Comparison of ENCODE assay signal across 16 cellular contexts in the genomic region with DNA sequence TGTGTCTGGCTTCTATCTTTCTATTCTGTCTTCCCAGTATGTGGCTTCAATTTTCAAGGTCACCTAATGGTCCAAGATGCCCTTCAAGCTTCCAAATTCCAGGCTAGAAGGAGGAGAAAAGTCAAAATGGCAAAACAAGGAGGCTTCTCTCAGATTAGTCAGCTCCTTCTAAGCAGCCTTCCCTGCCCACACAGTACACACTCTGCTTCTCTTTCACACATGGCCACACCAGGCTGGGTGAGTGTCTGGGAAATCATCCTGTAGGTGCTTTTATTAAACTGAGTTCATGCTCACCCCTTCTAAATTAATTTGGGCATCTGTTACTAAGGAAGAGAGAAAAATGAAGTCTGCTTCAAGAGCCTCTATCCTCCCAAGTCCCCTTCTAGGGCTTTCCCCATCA.
A peak's percentile ranks its signal among the peaks of the same experiment; 100 is the strongest.
DNase-seq lines count a peak whose midpoint lies in the region; ATAC-seq and TF ChIP-seq lines count a peak whose summit lies in the region.
"Had no signal": no experiment of that assay in that cellular context is flagged by ENCODE, and none has a peak within 500 bp of the region (broad histone marks: within the 10 kb centered on the region; RNA-seq: fewer than 3 reads in every experiment).

No MANE protein-coding gene starts in this region.

- peaks cover 24 to 33% (median 31%) of the 10 kb centered on the region in 10 experiments for H3K4me1 ChIP-seq in BLaER1 treated with 17β-estradiol and CSF1 and Interleukin-3, amounts not matched to agents 10 nM and 100 nM
- H3K4me1 ChIP-seq in IMR-90 (ENCODE audit: control insufficient read depth, insufficient read depth, low read length) (peaks cover 32% of the 10 kb centered on the region), endodermal cell (ENCODE audit: control insufficient read depth, insufficient read depth, low read length) (no peaks in the 10 kb centered on the region), mesenchymal stem cell (ENCODE audit: control insufficient read depth, insufficient read depth, low read depth, low read length) (no peaks in the 10 kb centered on the region)

- H3K4me2 ChIP-seq in BLaER1 treated with 17β-estradiol and CSF1 and Interleukin-3, amounts not matched to agents 10 nM and 100 nM, result peak overlapping the region; percentile 40 to 67 (median 56); a peak in 21 of 22 replicates
- H3K4me2 ChIP-seq in IMR-90 (ENCODE audit: low read depth, low read length), result no peak overlapping the region
- no peak overlapping the region for H3K4me2 ChIP-seq in mesenchymal stem cell (ENCODE audit: low read length, poor library complexity, severe bottlenecking)

- TF ChIP-seq POLR2A in IMR-90 (IDR thresholded peaks at IDR 0.05; ENCODE audit: low read depth, low read length), result no peak

- no peak overlapping the region; the same call in 1 of the 2 replicates for H4K5ac ChIP-seq in IMR-90 (ENCODE audit: low read depth, low read length)

- no peak overlapping the region for H3K4me3 Mint-ChIP-seq in endodermal cell
- no peak overlapping the region for H3K4me3 Mint-ChIP-seq in stimulated activated naive B cell treated with anti-CD40 and anti-IgM and Interleukin-4, amounts not matched to agents 10 μg/mL and 1 μg/mL and 100 μg/mL, for 72 hours
- H3K4me3 Mint-ChIP-seq: CD4-positive, alpha-beta memory T cell had no signal

- no peak for TF ChIP-seq RAD21 in IMR-90 (IDR thresholded peaks at IDR 0.05; ENCODE audit: low read length)

- H3K27me3 Mint-ChIP-seq in endodermal cell (ENCODE audit: insufficient read depth), result peaks cover 18% of the 10 kb centered on the region
- peaks cover 5 to 12% of the 10 kb centered on the region in 2 donors for H3K27me3 Mint-ChIP-seq in stimulated activated naive B cell treated with anti-CD40 and anti-IgM and Interleukin-4, amounts not matched to agents 10 μg/mL and 1 μg/mL and 100 μg/mL, for 72 hours

- peak; percentile 45; the same call in 1 of the 2 replicates for ATAC-seq in IMR-90 (ENCODE audit: low read depth)
- ATAC-seq in stimulated activated naive B cell treated with anti-CD40 and anti-IgM and Interleukin-4, amounts not matched to agents 10 μg/mL and 1 μg/mL and 100 μg/mL, for 72 hours (replicated peaks), result peak; percentile 58 to 61
- ATAC-seq in GM19035 (IDR thresholded peaks at IDR 0.05; ENCODE audit: unreplicated experiment), result no peak
- ATAC-seq: HepG2 had no signal

- H3K79me1 ChIP-seq in IMR-90 (ENCODE audit: low read depth in 1 of 2, low read length in 2 of 2), result 0 out of 4 replicates have a peak, but pooled peaks cover 0 to 4% of the 10 kb centered on the region in 2 experiments
- H3K79me1 ChIP-seq in mesenchymal stem cell (replicated peaks; ENCODE audit: low read length, poor library complexity, severe bottlenecking), result no peaks in the 10 kb centered on the region

- H3K27ac ChIP-seq in BLaER1 treated with 17β-estradiol and CSF1 and Interleukin-3, amounts not matched to agents 10 nM and 100 nM, result peak overlapping the region in 8 of 11 experiments; percentile 18 to 54 (median 44); a peak in 13 of 22 replicates
- H3K27ac ChIP-seq in IMR-90 (ENCODE audit: insufficient read depth, low read length) (no peak overlapping the region), endodermal cell (ENCODE audit: low read depth, low read length) (no peak overlapping the region), mesenchymal stem cell (ENCODE audit: low read length, poor library complexity, severe bottlenecking) (no peak overlapping the region)
- H3K27ac ChIP-seq: C4-2B, GM23248 had no signal

- H4K91ac ChIP-seq in IMR-90 (ENCODE audit: insufficient read depth, low read depth, low read length), result no peak overlapping the region
- no peak overlapping the region for H4K91ac ChIP-seq in mesenchymal stem cell (ENCODE audit: low read length)

- peak overlapping the region; percentile 16; the same call in 1 of the 2 replicates for H2BK120ac ChIP-seq in IMR-90 (ENCODE audit: low read depth, low read length)
- no peak overlapping the region for H2BK120ac ChIP-seq in mesenchymal stem cell (ENCODE audit: low read depth, low read length)

- CTCF ChIA-PET in IMR-90 (lab: Yijun Ruan, JAX), result no interaction called here

- no peak overlapping the region for H2BK20ac ChIP-seq in IMR-90 (ENCODE audit: low read depth, low read length)

- no peaks in the 10 kb centered on the region for H3K9me3 Mint-ChIP-seq in endodermal cell
- no peaks in the 10 kb centered on the region for H3K9me3 Mint-ChIP-seq in stimulated activated naive B cell treated with anti-CD40 and anti-IgM and Interleukin-4, amounts not matched to agents 10 μg/mL and 1 μg/mL and 100 μg/mL, for 72 hours

- H3K9me1 ChIP-seq in IMR-90 (ENCODE audit: insufficient read depth, low read length), result peaks cover 21% of the 10 kb centered on the region

- H3K23ac ChIP-seq in IMR-90 (ENCODE audit: low read depth, low read length) (no peak overlapping the region), mesenchymal stem cell (ENCODE audit: low read length in 2 of 2) (no peak overlapping the region)

- H3K9ac ChIP-seq in BLaER1 treated with 17β-estradiol and CSF1 and Interleukin-3, amounts not matched to agents 10 nM and 100 nM, result no peak overlapping the region
- H3K9ac ChIP-seq in IMR-90 (ENCODE audit: low read depth, low read length) (no peak overlapping the region), endodermal cell (ENCODE audit: extremely low read depth, low read length, poor library complexity, severe bottlenecking) (no peak overlapping the region), mesenchymal stem cell (ENCODE audit: low read length) (no peak overlapping the region)
- H3K9ac ChIP-seq: GM23248 had no signal

- in situ Hi-C loops in IMR-90 (cut with MboI; ENCODE audit: low sequenced_read_pairs) (no loop called here), GM13976 (cut with MboI; ENCODE audit: low sequenced_read_pairs, unreplicated experiment) (no loop called here)

- H3K14ac ChIP-seq in IMR-90 (replicated peaks; ENCODE audit: low read depth, low read length) (no peak overlapping the region), mesenchymal stem cell (ENCODE audit: low read length in 2 of 2) (no peak overlapping the region)

- no peak overlapping the region for H3K27ac Mint-ChIP-seq in endodermal cell
- no peak overlapping the region for H3K27ac Mint-ChIP-seq in stimulated activated naive B cell treated with anti-CD40 and anti-IgM and Interleukin-4, amounts not matched to agents 10 μg/mL and 1 μg/mL and 100 μg/mL, for 72 hours

- no peak overlapping the region for H2BK15ac ChIP-seq in IMR-90 (ENCODE audit: low read depth, low read length)
- H2BK15ac ChIP-seq in mesenchymal stem cell (ENCODE audit: low read depth, poor library complexity, severe bottlenecking), result no peak overlapping the region

- POLR2A ChIA-PET in IMR-90 (lab: Charles Lee; ENCODE audit: unreplicated experiment), result no interaction called here

- BruUV-seq in IMR-90 (replicated peaks; lab: Mats Ljungman, UMichigan), result no TSS peak

- H2BK12ac ChIP-seq in mesenchymal stem cell (ENCODE audit: low read length in 2 of 2), result no peak overlapping the region

- H2AK5ac ChIP-seq in IMR-90 (ENCODE audit: low read depth, low read length) (no peak overlapping the region), mesenchymal stem cell (ENCODE audit: low read length, severe bottlenecking) (no peak overlapping the region)

- H3K9me3 ChIP-seq in BLaER1 treated with 17β-estradiol and CSF1 and Interleukin-3, amounts not matched to agents 10 nM and 100 nM (replicated peaks in 1 of 11), result peaks cover 0 to 8% (median 0%) of the 10 kb centered on the region in 11 experiments; a peak in 1 of 22 replicates
- no peaks in the 10 kb centered on the region for H3K9me3 ChIP-seq in IMR-90 (ENCODE audit: control insufficient read depth, insufficient read depth, low read length)
- no peaks in the 10 kb centered on the region for H3K9me3 ChIP-seq in endodermal cell (ENCODE audit: control insufficient read depth, low read length)
- H3K9me3 ChIP-seq in mesenchymal stem cell (ENCODE audit: control insufficient read depth, low read length), result no peaks in the 10 kb centered on the region

- peak overlapping the region; percentile 75 for H3K18ac ChIP-seq in IMR-90 (ENCODE audit: low read depth, low read length)
- no peak overlapping the region for H3K18ac ChIP-seq in mesenchymal stem cell (ENCODE audit: low read depth in 1 of 2, low read length in 2 of 2)

- dilution Hi-C loops in IMR-90 (cut with HindIII; ENCODE audit: low sequenced_read_pairs, unreplicated experiment), result no loop called here

- no peaks in the 10 kb centered on the region; a peak in 1 of 22 replicates for H4K20me1 ChIP-seq in BLaER1 treated with 17β-estradiol and CSF1 and Interleukin-3, amounts not matched to agents 10 nM and 100 nM
- no peaks in the 10 kb centered on the region for H4K20me1 ChIP-seq in IMR-90 (ENCODE audit: insufficient read depth, low read length)

- H2AFZ ChIP-seq in IMR-90 (replicated peaks; ENCODE audit: low read length, poor library complexity) (no peak overlapping the region), mesenchymal stem cell (ENCODE audit: low read depth, low read length) (no peak overlapping the region)
- H2AFZ ChIP-seq: GM23248 had no signal

- DNase-seq in IMR-90, result peak; percentile 16
- DNase-seq in endodermal cell, result peak; percentile 6
- DNase-seq in stimulated activated naive B cell treated with anti-CD40 and anti-IgM and Interleukin-4, amounts not matched to agents 10 μg/mL and 1 μg/mL and 100 μg/mL, for 72 hours, result no peak
- no peak for DNase-seq in NCI-H526 (lab: John Stamatoyannopoulos, UW)
- no peak for DNase-seq in GM13976 (ENCODE audit: low spot score)
- DNase-seq in mesenchymal stem cell, result no peak
- DNase-seq: ACHN; CD4-positive, alpha-beta memory T cell; DMS79 treated with DMSO at 0.1 percent for 48 hours; GDM1; GM23248; H7 had no signal

- intact Hi-C loops in IMR-90 (cut with micrococcal nuclease), result no loop called here

- H4K8ac ChIP-seq in IMR-90 (ENCODE audit: low read depth in 2 of 2, low read length in 2 of 2), result 0 out of 4 replicates have a peak overlapping the region, but pooled peaks of 1 of the 2 experiments have one; percentile 0
- H4K8ac ChIP-seq in mesenchymal stem cell (ENCODE audit: low read length), result no peak overlapping the region

- TF ChIP-seq CTCF in IMR-90 (conservative IDR thresholded peaks at IDR 0.05; ENCODE audit: low read depth, low read length) (no peak), endodermal cell (conservative IDR thresholded peaks at IDR 0.05) (no peak), GM13976 (IDR thresholded peaks at IDR 0.05; ENCODE audit: borderline replicate concordance, control extremely low read depth, extremely low read depth, insufficient read depth, missing control alignments) (no peak)

- H3K36me3 Mint-ChIP-seq in endodermal cell (ENCODE audit: low read depth), result no peaks in the 10 kb centered on the region
- no peaks in the 10 kb centered on the region for H3K36me3 Mint-ChIP-seq in stimulated activated naive B cell treated with anti-CD40 and anti-IgM and Interleukin-4, amounts not matched to agents 10 μg/mL and 1 μg/mL and 100 μg/mL, for 72 hours
- H3K36me3 Mint-ChIP-seq: CD4-positive, alpha-beta memory T cell had no signal

- no peaks in the 10 kb centered on the region for H3K27me3 ChIP-seq in BLaER1 treated with 17β-estradiol and CSF1 and Interleukin-3, amounts not matched to agents 10 nM and 100 nM
- H3K27me3 ChIP-seq in IMR-90 (ENCODE audit: control insufficient read depth, insufficient read depth, low read length) (no peaks in the 10 kb centered on the region), endodermal cell (ENCODE audit: control insufficient read depth, insufficient read depth, low read length, poor library complexity, severe bottlenecking) (peaks cover 6% of the 10 kb centered on the region), mesenchymal stem cell (ENCODE audit: control insufficient read depth in 1 of 2, insufficient read depth in 1 of 2, low read length in 2 of 2) (peaks cover 6 to 25% of the 10 kb centered on the region in 2 experiments)

- no peak overlapping the region for H3K4me3 ChIP-seq in BLaER1 treated with 17β-estradiol and CSF1 and Interleukin-3, amounts not matched to agents 10 nM and 100 nM
- H3K4me3 ChIP-seq in IMR-90 (ENCODE audit: insufficient read depth, low read depth, low read length) (no peak overlapping the region), endodermal cell (ENCODE audit: low read length) (no peak overlapping the region), mesenchymal stem cell (ENCODE audit: insufficient read depth in 1 of 2, low read depth in 1 of 2, low read length in 2 of 2) (no peak overlapping the region)
- H3K4me3 ChIP-seq: GM23248 had no signal

- H3K4ac ChIP-seq in IMR-90 (ENCODE audit: low read depth, low read length), result no peak overlapping the region
- H3K4ac ChIP-seq in mesenchymal stem cell (ENCODE audit: low read depth in 1 of 2, low read length in 2 of 2), result no peak overlapping the region

- H3K36me3 ChIP-seq in BLaER1 treated with 17β-estradiol and CSF1 and Interleukin-3, amounts not matched to agents 10 nM and 100 nM, result no peaks in the 10 kb centered on the region
- H3K36me3 ChIP-seq in IMR-90 (ENCODE audit: control insufficient read depth, insufficient read depth, low read length) (no peaks in the 10 kb centered on the region), endodermal cell (ENCODE audit: control insufficient read depth, insufficient read depth, low read length) (no peaks in the 10 kb centered on the region), mesenchymal stem cell (ENCODE audit: control insufficient read depth in 1 of 2, insufficient read depth in 2 of 2, low read depth in 1 of 2, low read length in 2 of 2) (no peaks in the 10 kb centered on the region)

- H2AK9ac ChIP-seq in IMR-90 (replicated peaks; ENCODE audit: low read depth, low read length, poor library complexity), result no peak overlapping the region

- H2BK5ac ChIP-seq in IMR-90 (ENCODE audit: low read depth, low read length, poor library complexity, severe bottlenecking) (no peak overlapping the region), mesenchymal stem cell (ENCODE audit: low read depth, low read length, poor library complexity, severe bottlenecking) (no peak overlapping the region)

- no peaks in the 10 kb centered on the region for H3K4me1 Mint-ChIP-seq in endodermal cell
- peaks cover 12 to 21% of the 10 kb centered on the region in 2 donors for H3K4me1 Mint-ChIP-seq in stimulated activated naive B cell treated with anti-CD40 and anti-IgM and Interleukin-4, amounts not matched to agents 10 μg/mL and 1 μg/mL and 100 μg/mL, for 72 hours
- H3K4me1 Mint-ChIP-seq: CD4-positive, alpha-beta memory T cell had no signal

- H3K56ac ChIP-seq in IMR-90 (ENCODE audit: extremely low read depth, insufficient read depth, low read length), result no peak overlapping the region

Comparison
In these comparisons a context has a peak if more than half of its experiments do, and no peak if none do; other contexts are left out.
1. H3K27ac ChIP-seq: peak in BLaER1 treated with 17β-estradiol and CSF1 and Interleukin-3, amounts not matched to agents 10 nM and 100 nM (8 of 11); none in IMR-90 (single experiment), endodermal cell (single experiment) and mesenchymal stem cell (single experiment).
2. H3K4me2 ChIP-seq: peak in BLaER1 treated with 17β-estradiol and CSF1 and Interleukin-3, amounts not matched to agents 10 nM and 100 nM (11 of 11); none in IMR-90 (single experiment) and mesenchymal stem cell (single experiment).
3. DNase-seq: peak in IMR-90 (single experiment) and endodermal cell (single experiment); none in stimulated activated naive B cell treated with anti-CD40 and anti-IgM and Interleukin-4, amounts not matched to agents 10 μg/mL and 1 μg/mL and 100 μg/mL, for 72 hours (single experiment), NCI-H526 (0 of 2), GM13976 (single experiment) and mesenchymal stem cell (single experiment).